Comparison of ENCODE assay signal across 1 cellular context in genomic region chr6:161584051-161584450, GRCh38.
TF ChIP-seq lines count a peak whose summit lies in the region.

No MANE protein-coding gene starts in this region.

TF ChIP-seq in neural cell, 6 proteins besides CTCF, POLR2A, EP300 and RAD21 (continued from another document):
- TF ChIP-seq, protein P1, sequence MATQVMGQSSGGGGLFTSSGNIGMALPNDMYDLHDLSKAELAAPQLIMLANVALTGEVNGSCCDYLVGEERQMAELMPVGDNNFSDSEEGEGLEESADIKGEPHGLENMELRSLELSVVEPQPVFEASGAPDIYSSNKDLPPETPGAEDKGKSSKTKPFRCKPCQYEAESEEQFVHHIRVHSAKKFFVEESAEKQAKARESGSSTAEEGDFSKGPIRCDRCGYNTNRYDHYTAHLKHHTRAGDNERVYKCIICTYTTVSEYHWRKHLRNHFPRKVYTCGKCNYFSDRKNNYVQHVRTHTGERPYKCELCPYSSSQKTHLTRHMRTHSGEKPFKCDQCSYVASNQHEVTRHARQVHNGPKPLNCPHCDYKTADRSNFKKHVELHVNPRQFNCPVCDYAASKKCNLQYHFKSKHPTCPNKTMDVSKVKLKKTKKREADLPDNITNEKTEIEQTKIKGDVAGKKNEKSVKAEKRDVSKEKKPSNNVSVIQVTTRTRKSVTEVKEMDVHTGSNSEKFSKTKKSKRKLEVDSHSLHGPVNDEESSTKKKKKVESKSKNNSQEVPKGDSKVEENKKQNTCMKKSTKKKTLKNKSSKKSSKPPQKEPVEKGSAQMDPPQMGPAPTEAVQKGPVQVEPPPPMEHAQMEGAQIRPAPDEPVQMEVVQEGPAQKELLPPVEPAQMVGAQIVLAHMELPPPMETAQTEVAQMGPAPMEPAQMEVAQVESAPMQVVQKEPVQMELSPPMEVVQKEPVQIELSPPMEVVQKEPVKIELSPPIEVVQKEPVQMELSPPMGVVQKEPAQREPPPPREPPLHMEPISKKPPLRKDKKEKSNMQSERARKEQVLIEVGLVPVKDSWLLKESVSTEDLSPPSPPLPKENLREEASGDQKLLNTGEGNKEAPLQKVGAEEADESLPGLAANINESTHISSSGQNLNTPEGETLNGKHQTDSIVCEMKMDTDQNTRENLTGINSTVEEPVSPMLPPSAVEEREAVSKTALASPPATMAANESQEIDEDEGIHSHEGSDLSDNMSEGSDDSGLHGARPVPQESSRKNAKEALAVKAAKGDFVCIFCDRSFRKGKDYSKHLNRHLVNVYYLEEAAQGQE (IDR thresholded peaks at IDR 0.05; ENCODE audit: borderline replicate concordance): no peak
- no peak for TF ChIP-seq EZH2 (IDR thresholded peaks at IDR 0.05; ENCODE audit: borderline replicate concordance, insufficient read depth, low read length, poor library complexity, severe bottlenecking)
TF ChIP-seq in neural cell: peak in this region for 0.
